1 cellular context compared by ENCODE assay signal in genomic region chr7:99447943-99448342, GRCh38.
TF ChIP-seq lines count a peak whose summit lies in the region.

No MANE protein-coding gene starts in this region.

TF ChIP-seq in H1, 55 proteins besides CTCF, POLR2A, EP300 and RAD21:
- no peak for TF ChIP-seq E2F6 (IDR thresholded peaks at IDR 0.05)
- TF ChIP-seq CBX5 (IDR thresholded peaks at IDR 0.05; ENCODE audit: low read depth, low read length): no peak
- no peak for TF ChIP-seq YY1 (IDR thresholded peaks at IDR 0.05; ENCODE audit: low read depth, low read length)
- TF ChIP-seq TAF7 (optimal IDR thresholded peaks at IDR 0.05; ENCODE audit: borderline replicate concordance, low read depth, low read length): no peak
- no peak for TF ChIP-seq CHD2 (IDR thresholded peaks at IDR 0.05; ENCODE audit: low read length)
- no peak for TF ChIP-seq ASH2L (IDR thresholded peaks at IDR 0.05; ENCODE audit: low read length)
- no peak for TF ChIP-seq KDM1A (IDR thresholded peaks at IDR 0.05; ENCODE audit: borderline replicate concordance, low read length)
- no peak for TF ChIP-seq RBBP5 (IDR thresholded peaks at IDR 0.05; ENCODE audit: borderline replicate concordance, low read depth, low read length)
- TF ChIP-seq SP4 (IDR thresholded peaks at IDR 0.05; ENCODE audit: low read length): no peak
- no peak for TF ChIP-seq EZH2 (IDR thresholded peaks at IDR 0.05; ENCODE audit: low read depth, low read length, severe bottlenecking)
